ENCODE assay signal across 9 cellular contexts in genomic region chr10:99975942-99976809, GRCh38. TPM values are rescaled to one million over a fixed set of nuclear protein-coding genes. Genes with fewer than 3 reads are reported as not detected.
DNase-seq lines count a peak whose midpoint lies in the region; ATAC-seq, FAIRE-seq and TF ChIP-seq lines count a peak whose summit lies in the region.
"Had no signal": no experiment of that assay in that cellular context is flagged by ENCODE, and none has a peak within 500 bp of the region (broad histone marks: within the 10 kb centered on the region; RNA-seq: fewer than 3 reads in every experiment).

No MANE protein-coding gene starts in this region.

- H2AFZ ChIP-seq in GM12878 (ENCODE audit: control insufficient read depth, low read depth, low read length): no peak overlapping the region; the same call in 1 of the 2 replicates
- H2AFZ ChIP-seq: GM23338 had no signal

- DNase-seq in Right ventricle myocardium inferior (ENCODE audit: missing footprints) (no peak), cardiac septum (ENCODE audit: low spot score) (no peak), GM12878 (ENCODE audit: low read depth, low spot score) (no peak), left lung (no peak), uterus (peak in 1 of 2 donors; percentile 47), SIG-M5 (lab: John Stamatoyannopoulos, UW) (no peak)

- H3K79me2 ChIP-seq in GM12878 (ENCODE audit: control insufficient read depth, insufficient read depth, low read length): peaks cover 92% of the 10 kb centered on the region

- TF ChIP-seq RAD21 in GM12878 (IDR thresholded peaks at IDR 0.05; ENCODE audit: insufficient read depth, low read depth, low read length): no peak

- TSS peak; percentile 18 for BruUV-seq in GM12878 (replicated peaks; lab: Mats Ljungman, UMichigan)

- WGBS in GM12878 (ENCODE audit: insufficient coverage, insufficient replicate concordance, low lambda C conversion rate, missing lambda C conversion rate): 48% methylated on average over 7 of the region's 7 CpGs

- no peak for TF ChIP-seq POLR2A in GM12878 (IDR thresholded peaks at IDR 0.05; ENCODE audit: low read depth, low read length)
- no peak for TF ChIP-seq POLR2A in uterus (IDR thresholded peaks at IDR 0.05)

- TF ChIP-seq EP300 in GM12878 (IDR thresholded peaks at IDR 0.05; ENCODE audit: borderline replicate concordance in 1 of 2, control insufficient read depth in 1 of 2, low read depth in 2 of 2, low read length in 2 of 2): no peak

- in situ Hi-C loops in GM12878 (cut with MboI): no loop called here

- H3K27me3 ChIP-seq in GM12878 (replicated peaks in 1 of 2; ENCODE audit: control insufficient read depth in 2 of 2, insufficient read depth in 2 of 2, low read length in 1 of 2): no peaks in the 10 kb centered on the region
- no peaks in the 10 kb centered on the region for H3K27me3 ChIP-seq in left lung
- no peaks in the 10 kb centered on the region for H3K27me3 ChIP-seq in uterus

- H3K27ac ChIP-seq in GM12878 (ENCODE audit: control insufficient read depth, insufficient read depth): peak overlapping the region; percentile 94
- H3K27ac ChIP-seq in left lung: peak overlapping the region; percentile 50 to 67
- peak overlapping the region; percentile 76 to 78 for H3K27ac ChIP-seq in uterus

- FAIRE-seq in GM12878 (lab: Jason Lieb, UNC): peak; percentile 62

- H3K36me3 ChIP-seq in GM12878 (ENCODE audit: control insufficient read depth in 2 of 2, insufficient read depth in 2 of 2, low read length in 1 of 2): peaks cover 2 to 11% of the 10 kb centered on the region in 2 experiments; a peak in 2 of 4 replicates
- H3K36me3 ChIP-seq in left lung: peaks cover 0 to 6% of the 10 kb centered on the region in 2 donors
- H3K36me3 ChIP-seq in uterus: no peaks in the 10 kb centered on the region

- peak overlapping the region; percentile 47 for H3K9ac ChIP-seq in GM12878 (ENCODE audit: control insufficient read depth, insufficient read depth, low read length)

- TF ChIP-seq CTCF in GM12878 (IDR thresholded peaks at IDR 0.05 in 2 of 3, conservative IDR thresholded peaks at IDR 0.05 in 1 of 3; ENCODE audit: control insufficient read depth in 2 of 3, extremely low read depth in 1 of 3, insufficient read depth in 1 of 3, low read depth in 3 of 3, low read length in 3 of 3): no peak
- TF ChIP-seq CTCF in left lung (IDR thresholded peaks at IDR 0.05): no peak
- TF ChIP-seq CTCF in uterus (IDR thresholded peaks at IDR 0.05): no peak

- H4K20me1 ChIP-seq in GM12878 (ENCODE audit: control insufficient read depth, insufficient read depth): no peaks in the 10 kb centered on the region

- CTCF ChIA-PET in GM12878 (lab: Yijun Ruan, JAX): interaction anchor here (0.6 to 16.3 kb wide), 12 partner anchors 9 to 359 kb away, joined by 3 to 318 read pairs (median 6); partner anchors contain the start of gene DNMBP

- intact Hi-C loops in Right ventricle myocardium inferior (cut with DNase I): no loop called here
- intact Hi-C loops in cardiac septum (cut with DNase I): loop anchor here (2.0 kb wide), 1 partner anchor 33 kb away; the partner anchor contains the start of gene DNMBP
- intact Hi-C loops in GM12878 (cut with micrococcal nuclease; ENCODE audit: unreplicated experiment): loop anchor here (2.0 to 10.0 kb wide), 2 partner anchors 71 to 209 kb away; partner anchors contain the start of gene ERLIN1
- intact Hi-C loops in left lung (cut with DNase I): no loop called here
- intact Hi-C loops in uterus (cut with DNase I; ENCODE audit: low total_unique reads): no loop called here

- H3K4me2 ChIP-seq in GM12878 (ENCODE audit: control insufficient read depth, insufficient read depth): peak overlapping the region; percentile 85
- H3K4me2 ChIP-seq: GM23338 had no signal

- H3K4me1 ChIP-seq in GM12878 (ENCODE audit: control insufficient read depth, insufficient read depth, low read length) (peaks cover 62% of the 10 kb centered on the region), left lung (peaks cover 0 to 24% of the 10 kb centered on the region in 2 donors), uterus (no peaks in the 10 kb centered on the region)

- SMC1A ChIA-PET in GM12878 (lab: Charles Lee; ENCODE audit: uncharacterized antibody, unreplicated experiment): interaction anchor here (0.6 to 17.5 kb wide), 10 partner anchors 8 to 211 kb away, joined by 3 to 531 read pairs (median 4); partner anchors contain the start of gene DNMBP

- no peaks in the 10 kb centered on the region for H3K9me3 ChIP-seq in GM12878 (replicated peaks; ENCODE audit: control insufficient read depth, insufficient read depth, low read length)
- no peaks in the 10 kb centered on the region for H3K9me3 ChIP-seq in left lung
- no peaks in the 10 kb centered on the region for H3K9me3 ChIP-seq in uterus

- RAD21 ChIA-PET in GM12878 (lab: Charles Lee; ENCODE audit: unreplicated experiment): interaction anchor here (0.7 to 15.1 kb wide), 12 partner anchors 7 to 936 kb away, joined by 3 to 255 read pairs (median 11); partner anchors contain the start of gene DNMBP

- peak; percentile 62 for ATAC-seq in Right ventricle myocardium inferior
- peak; percentile 45 for ATAC-seq in GM12878
- ATAC-seq in left lung: no peak
- no peak for ATAC-seq in HG03196 (IDR thresholded peaks at IDR 0.05; ENCODE audit: unreplicated experiment)
- no peak for ATAC-seq in GM19463 (IDR thresholded peaks at IDR 0.05; ENCODE audit: unreplicated experiment)
- ATAC-seq: GM23338 had no signal

- POLR2A ChIA-PET in GM12878 (lab: Charles Lee): interaction anchor here (0.6 to 4.7 kb wide), 11 partner anchors 8 to 80 kb away, joined by 3 to 52 read pairs (median 4); partner anchors contain the start of gene DNMBP

- peak overlapping the region; percentile 41; the same call in 1 of the 2 replicates for H3K4me3 ChIP-seq in GM12878
- no peak overlapping the region for H3K4me3 ChIP-seq in left lung
- H3K4me3 ChIP-seq in uterus: no peak overlapping the region
- H3K4me3 ChIP-seq: GM23338 had no signal

TF ChIP-seq in GM12878, 131 proteins besides CTCF, POLR2A, EP300 and RAD21:
- TF ChIP-seq HDAC6 (IDR thresholded peaks at IDR 0.05; ENCODE audit: unreplicated experiment): no peak
- 0 out of 2 replicates have a peak, but pooled peaks have one; percentile 13 for TF ChIP-seq PML (IDR thresholded peaks at IDR 0.05; ENCODE audit: low read length)
- TF ChIP-seq ZBTB4 (CRISPR knock-in tag; IDR thresholded peaks at IDR 0.05): 0 out of 2 replicates have a peak, but pooled peaks have one; percentile 30
- no peak for TF ChIP-seq STAT3 (IDR thresholded peaks at IDR 0.05; ENCODE audit: low read depth, low read length)
- peak; percentile 22; the same call in 1 of the 2 replicates for TF ChIP-seq FOXM1 (IDR thresholded peaks at IDR 0.05; ENCODE audit: low read depth, low read length)
- 0 out of 2 replicates have a peak, but pooled peaks have one; percentile 76 for TF ChIP-seq MTA3 (IDR thresholded peaks at IDR 0.05; ENCODE audit: borderline replicate concordance, low read length)

RNA-seq across cellular contexts. Expression of gene DNMBP, which starts 33.6 kb away (rescaled TPM):
- total RNA-seq in Right ventricle myocardium inferior (6.6 TPM), cardiac septum (5.6 TPM), GM12878 (2014; rRNA removed) (22.2 and 23.2 TPM in 2 replicates), GM12878 (2014; rRNA removed; fragmentation: Illumina TruSeq; extraction: Trizol) (25.9 and 26.8 TPM in 2 replicates), GM12878 (2021) (39.4 and 40.5 TPM in 2 replicates), left lung (10 to 100 TPM; 14.8 to 15.8 TPM), uterus (10 to 100 TPM in 3 of 4 donors, 1 to 10 TPM in 1; 5.9 to 34.9 (median 22.4) TPM)
- total RNA-seq in GM12878 (2013; cell fraction: nucleolus; rRNA removed): 97.9 and 99.8 TPM in 2 replicates
- polyA plus RNA-seq in GM12878 (2011; ENCODE audit: low read depth): 21.3 TPM
- polyA plus RNA-seq in GM12878 (2011; rRNA removed) (10.5 and 13.0 TPM in 2 replicates), GM12878 (2014; fragmentation: Illumina TruSeq; extraction: Trizol) (45.0 and 45.2 TPM in 2 replicates), GM12878 (2014; fragmentation: Nextera tagmentation; extraction: Ambion mirVana) (1 to 10 TPM; 7.1 to 9.8 TPM), GM12878 (2014; rRNA removed) (23.3 and 24.7 TPM in 2 replicates), GM12878 (2016; fragmentation: Nextera tagmentation; extraction: Ambion mirVana) (10 to 100 TPM; 20.5 to 20.8 TPM)
- 12.4 and 17.4 TPM in 2 replicates for polyA plus RNA-seq in GM12878 (2011; cell fraction: cytosol; rRNA removed)
- 19.4 and 26.2 TPM in 2 replicates for polyA plus RNA-seq in GM12878 (2011; cell fraction: nucleus; rRNA removed)
- polyA plus RNA-seq in GM12878 (2012): 26.1 and 36.2 TPM in 2 replicates
- polyA minus RNA-seq in GM12878 (2011; rRNA and poly(A)+ RNA removed): 15.4 and 17.2 TPM in 2 replicates
- polyA minus RNA-seq in GM12878 (2011; cell fraction: cytosol; rRNA and poly(A)+ RNA removed): 7.2 and 10.7 TPM in 2 replicates
- 12.7 and 22.6 TPM in 2 replicates for polyA minus RNA-seq in GM12878 (2011; cell fraction: nucleus; rRNA and poly(A)+ RNA removed)

Comparison
In these comparisons a context has a peak if more than half of its experiments do, and no peak if none do; other contexts are left out.
1. intact Hi-C loops: an anchor here in cardiac septum (2.0 kb wide) and GM12878 (2.0 to 10.0 kb wide); none called in Right ventricle myocardium inferior, left lung and uterus.
2. ATAC-seq: peak in Right ventricle myocardium inferior (single experiment) and GM12878 (single experiment); none in left lung (single experiment), HG03196 (single experiment) and GM19463 (single experiment).
3. Peak in every context shown above with its lines, with median percentiles within 50 percentile points of each other: H3K27ac ChIP-seq.